Comparison of ENCODE assay signal across 9 cellular contexts in genomic region chr10:75407716-75408511, GRCh38. TPM values are rescaled to one million over a fixed set of nuclear protein-coding genes. Genes with fewer than 3 reads are reported as not detected.
DNase-seq lines count a peak whose midpoint lies in the region; ATAC-seq and TF ChIP-seq lines count a peak whose summit lies in the region.
"Had no signal": no experiment of that assay in that cellular context is flagged by ENCODE, and none has a peak within 500 bp of the region (broad histone marks: within the 10 kb centered on the region; RNA-seq: fewer than 3 reads in every experiment).

No MANE protein-coding gene starts in this region.

- no peaks in the 10 kb centered on the region for H3K9me3 ChIP-seq in prostate gland

- no peak for TF ChIP-seq POLR2A in prostate gland (IDR thresholded peaks at IDR 0.05)

- TF ChIP-seq CTCF in GM06990 (IDR thresholded peaks at IDR 0.05; ENCODE audit: insufficient read depth, low read length, poor library complexity, severe bottlenecking), result no peak
- no peak for TF ChIP-seq CTCF in VCaP (conservative IDR thresholded peaks at IDR 0.05)
- TF ChIP-seq CTCF in prostate gland (IDR thresholded peaks at IDR 0.05), result peak in 1 of 4 experiments; percentile 16

- peak overlapping the region; percentile 96; the same call in 1 of the 2 replicates for H3K27ac ChIP-seq in VCaP
- H3K27ac ChIP-seq in prostate gland, result peak overlapping the region; percentile 98 to 99

- peaks cover 2% of the 10 kb centered on the region for H3K27me3 ChIP-seq in GM06990 (replicated peaks; ENCODE audit: control insufficient read depth, insufficient read depth, low read length)
- no peaks in the 10 kb centered on the region for H3K27me3 ChIP-seq in prostate gland (replicated peaks; ENCODE audit: insufficient read depth)

- intact Hi-C loops in Right ventricle myocardium superior (cut with DNase I) (loop anchor here (10.0 kb wide), 2 partner anchors 367 to 897 kb away; no protein-coding TSS in a partner anchor), prostate gland (cut with DNase I) (loop anchor here (5.0 to 10.0 kb wide), 3 partner anchors 64 to 1697 kb away; no protein-coding TSS in a partner anchor)

- peak; percentile 16 for DNase-seq in GM06990 (ENCODE audit: extremely low read depth, insufficient read length)
- DNase-seq in Right ventricle myocardium superior, result peak; percentile 78
- peak; percentile 56 for DNase-seq in prostate gland (ENCODE audit: low spot score)
- DNase-seq in ureter (ENCODE audit: low spot score), result no peak
- no peak for DNase-seq in NCI-H2171 treated with DMSO at 0.1 percent for 48 hours (lab: John Stamatoyannopoulos, UW)
- no peak for DNase-seq in NCI-H2196 (lab: John Stamatoyannopoulos, UW; ENCODE audit: unreplicated experiment)
- no peak for DNase-seq in effector CD4-positive, alpha-beta T cell

- 14% methylated on average over 57 of the region's 68 CpGs for WGBS in prostate gland

- H3K4me3 ChIP-seq in GM06990 (replicated peaks; ENCODE audit: low read depth, low read length) (no peak overlapping the region), prostate gland (peak overlapping the region; percentile 54 to 79)

- no peaks in the 10 kb centered on the region for H3K36me3 ChIP-seq in GM06990 (ENCODE audit: control insufficient read depth, insufficient read depth, low read length)
- no peaks in the 10 kb centered on the region for H3K36me3 ChIP-seq in prostate gland

- H3K4me1 ChIP-seq in prostate gland (replicated peaks), result peaks cover 9% of the 10 kb centered on the region

- peak; percentile 33 for ATAC-seq in Right ventricle myocardium superior (ENCODE audit: poor library complexity)

RNA-seq across cellular contexts. Expression of gene ZNF503, which starts 6.3 kb away (rescaled TPM):
- total RNA-seq in Right ventricle myocardium superior (6.8 TPM), prostate gland (10 to 100 TPM; 23.9 to 33.7 TPM), ureter (25.2 TPM)

RNA-seq across cellular contexts. Expression of gene LRMDA, which starts 23.5 kb away (rescaled TPM):
- total RNA-seq in Right ventricle myocardium superior, result 26.3 TPM
- 10 to 100 TPM in 1 of 2 donors, 1 to 10 TPM in 1; 9.6 to 12.6 TPM for total RNA-seq in prostate gland
- total RNA-seq in ureter, result 23.1 TPM
- total RNA-seq: LHCN-M2 had no signal

Comparison
In these comparisons a context has a peak if more than half of its experiments do, and no peak if none do; other contexts are left out.
1. DNase-seq: peak in GM06990 (single experiment), Right ventricle myocardium superior (single experiment) and prostate gland (single experiment); none in ureter (single experiment), NCI-H2171 treated with DMSO at 0.1 percent for 48 hours (single experiment), NCI-H2196 (single experiment) and effector CD4-positive, alpha-beta T cell (single experiment).